In genomic region chr12:106898001-106898966, GRCh38 we compare ENCODE assay signal across 13 cellular contexts. TPM values are rescaled to one million over a fixed set of nuclear protein-coding genes. Genes with fewer than 3 reads are reported as not detected.
A peak's percentile ranks its signal among the peaks of the same experiment; 100 is the strongest.
DNase-seq lines count a peak whose midpoint lies in the region; ATAC-seq lines count a peak whose summit lies in the region.
"Had no signal": no experiment of that assay in that cellular context is flagged by ENCODE, and none has a peak within 500 bp of the region (broad histone marks: within the 10 kb centered on the region; RNA-seq: fewer than 3 reads in every experiment).

No MANE protein-coding gene starts in this region.

- peak; percentile 76 for ATAC-seq in left colon
- ATAC-seq in activated CD4-positive, CD25-positive, alpha-beta regulatory T cell treated with anti-CD3 and anti-CD28 coated beads, Interleukin-2, amount 50 U/mL, for 24 hours = no peak
- ATAC-seq: psoas muscle had no signal

- intact Hi-C loops in left colon (cut with DNase I, micrococcal nuclease) = no loop called here

- DNase-seq in NCI-H146 (lab: John Stamatoyannopoulos, UW) (peak; percentile 8), NCI-H146 treated with DMSO at 0.1 percent for 48 hours (lab: John Stamatoyannopoulos, UW; ENCODE audit: unreplicated experiment) (no peak), NCI-H748 treated with DMSO at 0.1 percent for 48 hours (lab: John Stamatoyannopoulos, UW) (peak; percentile 87), left colon (peak in 1 of 2 donors; percentile 40), substantia nigra (lab: John Stamatoyannopoulos, UW) (peak in 25 of 49 donors; percentile 3 to 58 (median 24))
- DNase-seq in activated CD4-positive, alpha-beta T cell treated with anti-CD3 and anti-CD28 coated beads, Interleukin-2, amount 50 U/mL, for 4 hours = no peak
- DNase-seq in activated naive CD4-positive, alpha-beta T cell treated with Interleukin-2 at 50 U/mL for 16 hours = no peak
- DNase-seq: activated CD4-positive, alpha-beta memory T cell treated with anti-CD3 and anti-CD28 coated beads for 36 hours; CD4-positive, CD25-positive, alpha-beta regulatory T cell; psoas muscle had no signal

- no peak overlapping the region for H3K27ac ChIP-seq in substantia nigra (ENCODE audit: low read depth, low read length, poor library complexity, severe bottlenecking)
- H3K27ac ChIP-seq: epithelial cell of prostate, psoas muscle, suprapubic skin had no signal

RNA-seq across cellular contexts. Expression of gene TMEM263, which starts 57.4 kb away (rescaled TPM):
- 10 to 100 TPM; 24.6 to 26.3 TPM for total RNA-seq in left colon

Comparison
In these comparisons a context has a peak if more than half of its experiments do, and no peak if none do; other contexts are left out.
1. DNase-seq: peak in NCI-H146 (single experiment), NCI-H748 treated with DMSO at 0.1 percent for 48 hours (single experiment) and substantia nigra (25 of 49); none in NCI-H146 treated with DMSO at 0.1 percent for 48 hours (single experiment), activated CD4-positive, alpha-beta T cell treated with anti-CD3 and anti-CD28 coated beads, Interleukin-2, amount 50 U/mL, for 4 hours (0 of 2) and activated naive CD4-positive, alpha-beta T cell treated with Interleukin-2 at 50 U/mL for 16 hours (single experiment).